8 cellular contexts compared by ENCODE assay signal in the genomic region with DNA sequence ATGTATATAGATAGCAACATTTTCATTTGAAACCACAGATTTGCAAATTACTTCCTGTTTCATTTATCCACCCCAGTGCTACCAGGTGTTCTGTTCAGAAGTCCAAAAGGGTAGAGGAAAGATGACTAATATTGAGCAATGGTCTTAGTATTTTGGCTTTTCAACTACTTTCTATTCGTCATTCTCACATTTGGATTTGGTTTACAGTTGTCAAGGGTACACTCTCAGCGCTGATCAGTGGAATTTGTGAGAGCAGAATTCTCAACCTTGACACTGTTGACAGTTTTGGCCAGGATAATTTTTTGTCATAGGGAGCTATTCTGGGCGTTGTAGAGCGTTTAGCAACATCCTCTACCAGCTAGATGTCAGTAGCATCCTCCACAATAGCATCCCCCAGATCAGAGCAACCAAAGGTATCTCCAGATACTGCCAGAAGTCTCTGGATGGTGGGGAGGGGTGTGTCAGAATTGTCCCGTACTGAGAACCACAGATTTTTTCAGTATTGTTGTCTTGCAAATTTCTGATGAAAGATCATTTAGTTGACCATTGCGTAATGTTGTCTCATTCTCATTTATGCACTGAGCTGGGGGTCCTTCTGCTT. TPM values are rescaled to one million over a fixed set of nuclear protein-coding genes. Genes with fewer than 3 reads are reported as not detected.
DNase-seq lines count a peak whose midpoint lies in the region; ATAC-seq, FAIRE-seq and TF ChIP-seq lines count a peak whose summit lies in the region.

No MANE protein-coding gene starts in this region.

- intact Hi-C loops in colonic mucosa (cut with DNase I) = no loop called here

- peaks cover 10% of the 10 kb centered on the region for H3K36me3 Mint-ChIP-seq in mesothelial cell of epicardium

- H3K4me3 Mint-ChIP-seq in mesothelial cell of epicardium = no peak overlapping the region

- peak; percentile 36 for DNase-seq in NCI-H526 treated with DMSO at 0.1 percent for 48 hours (lab: John Stamatoyannopoulos, UW)
- DNase-seq in fibroblast of lung (ENCODE audit: low read depth in 2 of 2) = peak; percentile 37 to 81
- DNase-seq in mesothelial cell of epicardium (ENCODE audit: low spot score in 2 of 2, unreplicated experiment in 2 of 2) = no peak
- DNase-seq in D721Med (ENCODE audit: insufficient read length, low spot score) = no peak
- no peak for DNase-seq in colonic mucosa
- DNase-seq in NCI-H2171 (lab: John Stamatoyannopoulos, UW) = no peak

- H3K4me1 ChIP-seq in fibroblast of lung (ENCODE audit: control insufficient read depth, extremely low read depth, insufficient read depth, low read length) (peaks cover under 1% of the 10 kb centered on the region), colonic mucosa (peaks cover 3% of the 10 kb centered on the region)

- FAIRE-seq in D721Med (lab: Jason Lieb, UNC) = no peak

- no peak overlapping the region for H3K4me2 ChIP-seq in fibroblast of lung (ENCODE audit: extremely low read depth, insufficient read depth, low read length)

- no peak overlapping the region for H3K27ac Mint-ChIP-seq in mesothelial cell of epicardium

- no peak overlapping the region for H2AFZ ChIP-seq in fibroblast of lung (ENCODE audit: low read length)

- no peaks in the 10 kb centered on the region for H3K27me3 Mint-ChIP-seq in mesothelial cell of epicardium (ENCODE audit: low read depth)

- H3K4me3 ChIP-seq in fibroblast of lung (replicated peaks in 1 of 4; ENCODE audit: control extremely low read depth in 1 of 4, insufficient read depth in 1 of 4, low read depth in 3 of 4, low read length in 4 of 4) (no peak overlapping the region), colonic mucosa (no peak overlapping the region)

- H3K9me3 Mint-ChIP-seq in mesothelial cell of epicardium = no peaks in the 10 kb centered on the region

- no peak overlapping the region for H3K9ac ChIP-seq in fibroblast of lung (ENCODE audit: insufficient read depth, low read length)
- H3K9ac ChIP-seq in colonic mucosa (ENCODE audit: low read depth in 2 of 2, low read length in 2 of 2) = no peak overlapping the region

- H3K9me3 ChIP-seq in fibroblast of lung (ENCODE audit: control insufficient read depth, insufficient read depth, low read depth, low read length) = no peaks in the 10 kb centered on the region
- H3K9me3 ChIP-seq in colonic mucosa = no peaks in the 10 kb centered on the region

- H3K79me2 ChIP-seq in fibroblast of lung (ENCODE audit: control insufficient read depth, insufficient read depth, low read length) = peaks cover 7% of the 10 kb centered on the region

- peak; percentile 90 for ATAC-seq in GM18520 (IDR thresholded peaks at IDR 0.05; ENCODE audit: unreplicated experiment)
- ATAC-seq in HG02588 (IDR thresholded peaks at IDR 0.05; ENCODE audit: unreplicated experiment) = peak; percentile 59

- peaks cover 17% of the 10 kb centered on the region for H3K4me1 Mint-ChIP-seq in mesothelial cell of epicardium

- H3K36me3 ChIP-seq in fibroblast of lung (ENCODE audit: control insufficient read depth, insufficient read depth, low read length) (peaks cover under 1% of the 10 kb centered on the region), colonic mucosa (no peaks in the 10 kb centered on the region)

- H4K20me1 ChIP-seq in fibroblast of lung (ENCODE audit: control insufficient read depth, extremely low read depth, insufficient read depth, low read length) = no peaks in the 10 kb centered on the region

- TF ChIP-seq CTCF in fibroblast of lung (conservative IDR thresholded peaks at IDR 0.05 in 1 of 2, IDR thresholded peaks at IDR 0.05 in 1 of 2; ENCODE audit: low read depth in 1 of 2, low read length in 2 of 2) (no peak), mesothelial cell of epicardium (IDR thresholded peaks at IDR 0.05; ENCODE audit: unreplicated experiment) (no peak), D721Med (IDR thresholded peaks at IDR 0.05; ENCODE audit: insufficient read depth, missing control alignments) (no peak), colonic mucosa (IDR thresholded peaks at IDR 0.05) (no peak)

- H3K27ac ChIP-seq in fibroblast of lung (ENCODE audit: insufficient read depth, low read length) = no peak overlapping the region
- H3K27ac ChIP-seq in colonic mucosa = no peak overlapping the region

- no peaks in the 10 kb centered on the region for H3K27me3 ChIP-seq in fibroblast of lung (ENCODE audit: control insufficient read depth, insufficient read depth, low read length)
- H3K27me3 ChIP-seq in colonic mucosa = no peaks in the 10 kb centered on the region

RNA-seq across cellular contexts. Expression of gene HMCES, which starts 4.2 kb away (rescaled TPM):
- total RNA-seq in fibroblast of lung = 11.8 and 12.2 TPM in 2 replicates
- polyA plus RNA-seq in fibroblast of lung = 22.6 and 22.8 TPM in 2 replicates
- 30.0 and 34.9 TPM in 2 replicates for polyA plus RNA-seq in fibroblast of lung (2012)
- polyA minus RNA-seq in fibroblast of lung (ENCODE audit: low replicate concordance) = 16.7 and 20.0 TPM in 2 replicates
- total RNA-seq in mesothelial cell of epicardium = 26.6 to 31.1 TPM (median 29.6 TPM) in 3 replicates
- 10 to 100 TPM; 45.0 to 53.7 TPM for total RNA-seq in colonic mucosa

RNA-seq across cellular contexts. Expression of gene COPG1, which starts 33.4 kb away (rescaled TPM):
- 240 and 306 TPM in 2 replicates for total RNA-seq in fibroblast of lung
- polyA plus RNA-seq in fibroblast of lung = 237 and 257 TPM in 2 replicates
- 257 and 260 TPM in 2 replicates for polyA plus RNA-seq in fibroblast of lung (2012)
- polyA minus RNA-seq in fibroblast of lung (ENCODE audit: low replicate concordance) = 454 and 582 TPM in 2 replicates
- total RNA-seq in mesothelial cell of epicardium = 172 to 176 TPM (median 173 TPM) in 3 replicates
- total RNA-seq in colonic mucosa = 100 to 1,000 TPM; 285 to 288 TPM

Comparison
In these comparisons a context has a peak if more than half of its experiments do, and no peak if none do; other contexts are left out.
1. DNase-seq: peak in NCI-H526 treated with DMSO at 0.1 percent for 48 hours (single experiment) and fibroblast of lung (2 of 2); none in mesothelial cell of epicardium (0 of 2), D721Med (single experiment), colonic mucosa (single experiment) and NCI-H2171 (single experiment).